ENCODE assay signal across 2 cellular contexts in genomic region chr2:46955764-46956163, GRCh38.
TF ChIP-seq lines count a peak whose summit lies in the region.

No MANE protein-coding gene starts in this region.

TF ChIP-seq in IMR-90, 13 proteins besides CTCF, POLR2A, EP300 and RAD21:
- TF ChIP-seq CHD1 (IDR thresholded peaks at IDR 0.05; ENCODE audit: low read depth, low read length), result no peak
- TF ChIP-seq USF2 (IDR thresholded peaks at IDR 0.05; ENCODE audit: low read depth, low read length), result no peak
- no peak for TF ChIP-seq ELK1 (IDR thresholded peaks at IDR 0.05; ENCODE audit: borderline replicate concordance, low read depth, low read length)
- TF ChIP-seq MAZ (IDR thresholded peaks at IDR 0.05; ENCODE audit: borderline replicate concordance, low read depth, low read length), result no peak
- TF ChIP-seq MXI1 (IDR thresholded peaks at IDR 0.05; ENCODE audit: borderline replicate concordance, low read depth, low read length), result no peak
- TF ChIP-seq RCOR1 (IDR thresholded peaks at IDR 0.05; ENCODE audit: insufficient replicate concordance, low read length), result no peak
- no peak for TF ChIP-seq FOS (IDR thresholded peaks at IDR 0.05; ENCODE audit: low read depth, low read length)
- TF ChIP-seq CEBPB (IDR thresholded peaks at IDR 0.05; ENCODE audit: low read depth, low read length), result no peak
- no peak for TF ChIP-seq NFE2L2 (IDR thresholded peaks at IDR 0.05; ENCODE audit: low read depth, low read length)
- no peak for TF ChIP-seq BHLHE40 (IDR thresholded peaks at IDR 0.05; ENCODE audit: low read depth, low read length)
- no peak for TF ChIP-seq RFX5 (IDR thresholded peaks at IDR 0.05; ENCODE audit: low read depth, low read length)
- no peak for TF ChIP-seq MAFK (IDR thresholded peaks at IDR 0.05; ENCODE audit: low read depth, low read length)
- TF ChIP-seq SMC3 (IDR thresholded peaks at IDR 0.05; ENCODE audit: low read depth, low read length), result no peak
TF ChIP-seq in IMR-90: peak in this region for 0.

TF ChIP-seq in K562, 482 proteins besides CTCF, POLR2A, EP300 and RAD21:
- no peak for TF ChIP-seq ZNF324 (CRISPR knock-in tag; IDR thresholded peaks at IDR 0.05)
- no peak for TF ChIP-seq ATF6 (CRISPR knock-in tag; IDR thresholded peaks at IDR 0.05)
- no peak for TF ChIP-seq TEAD2 (tag; IDR thresholded peaks at IDR 0.05)
- no peak for TF ChIP-seq HCFC1 (IDR thresholded peaks at IDR 0.05; ENCODE audit: low read depth, low read length)
- TF ChIP-seq MED1 (CRISPR knock-in tag; IDR thresholded peaks at IDR 0.05; ENCODE audit: borderline replicate concordance), result no peak
- no peak for TF ChIP-seq ARHGAP35 (IDR thresholded peaks at IDR 0.05; ENCODE audit: partially characterized antibody)
- TF ChIP-seq ZNF592 (IDR thresholded peaks at IDR 0.05), result no peak
- no peak for TF ChIP-seq GABPA (tag; conservative IDR thresholded peaks at IDR 0.05; ENCODE audit: low read depth)
- TF ChIP-seq SIX5 (IDR thresholded peaks at IDR 0.05; ENCODE audit: borderline replicate concordance in 1 of 2, insufficient read depth in 1 of 2, low read depth in 1 of 2, low read length in 2 of 2), result no peak
- TF ChIP-seq HLTF (IDR thresholded peaks at IDR 0.05), result no peak
- TF ChIP-seq POU5F1 (IDR thresholded peaks at IDR 0.05; ENCODE audit: borderline replicate concordance, low read depth, low read length, partially characterized antibody), result no peak
- TF ChIP-seq HOMEZ (CRISPR knock-in tag; IDR thresholded peaks at IDR 0.05), result no peak
- TF ChIP-seq NFE2L1 (tag; IDR thresholded peaks at IDR 0.05; ENCODE audit: borderline replicate concordance, low read depth), result no peak
- no peak for TF ChIP-seq CHD1 (IDR thresholded peaks at IDR 0.05; ENCODE audit: low read length)
- no peak for TF ChIP-seq MXD1 (CRISPR knock-in tag; IDR thresholded peaks at IDR 0.05; ENCODE audit: borderline replicate concordance, poor library complexity, severe bottlenecking)
- no peak for TF ChIP-seq BCL6 (CRISPR knock-in tag; IDR thresholded peaks at IDR 0.05)
- no peak for TF ChIP-seq DEAF1 (CRISPR knock-in tag; IDR thresholded peaks at IDR 0.05)
- TF ChIP-seq GTF2B (IDR thresholded peaks at IDR 0.05; ENCODE audit: extremely low read depth, insufficient read length), result no peak
- no peak for TF ChIP-seq SAFB2 (IDR thresholded peaks at IDR 0.05; ENCODE audit: borderline replicate concordance, low read depth, low read length, severe bottlenecking)
- no peak for TF ChIP-seq MIER1 (IDR thresholded peaks at IDR 0.05; ENCODE audit: low read depth)
